35 cellular contexts compared by ENCODE assay signal in the genomic region with DNA sequence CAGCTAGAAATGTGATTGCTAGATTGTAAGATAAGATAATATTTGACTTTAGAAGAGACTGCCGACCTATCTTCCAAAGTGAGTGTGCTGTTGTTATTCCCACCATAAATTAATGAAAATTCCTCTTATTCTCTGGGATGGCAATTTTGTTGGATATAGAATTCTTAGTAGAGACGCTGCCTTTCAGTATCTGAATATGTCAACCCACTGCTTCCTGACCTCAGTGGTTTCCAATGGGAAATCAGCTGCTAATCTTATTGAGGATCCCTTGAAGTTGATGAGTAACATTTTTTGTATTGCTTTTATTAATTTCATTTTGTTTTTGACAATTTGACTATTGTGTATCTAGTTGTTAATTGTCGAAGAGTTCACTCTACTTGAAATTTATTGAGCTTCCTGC.
"Had no signal": no experiment of that assay in that cellular context is flagged by ENCODE, and none has a peak within 500 bp of the region (broad histone marks: within the 10 kb centered on the region; RNA-seq: fewer than 3 reads in every experiment).

No MANE protein-coding gene starts in this region.

- H3K4me3 ChIP-seq: MG63 had no signal

- DNase-seq: Karpas-422, Kasumi-1, KG1, MG63, MM.1S, MV-4-11, NCI-H1048, NCI-H1092, NCI-H1092 treated with DMSO at 0.1 percent for 48 hours, NCI-H1105, NCI-H1105 treated with DMSO at 0.1 percent for 48 hours, NCI-H1417, NCI-H1417 treated with DMSO at 0.1 percent for 48 hours, NCI-H1436, NCI-H1436 treated with DMSO at 0.1 percent for 48 hours, NCI-H146, NCI-H1694, NCI-H1694 treated with DMSO at 0.1 percent for 48 hours, NCI-H187, NCI-H187 treated with DMSO at 0.1 percent for 48 hours, NCI-H1930, NCI-H2029, NCI-H2029 treated with DMSO at 0.1 percent for 48 hours, NCI-H2081, NCI-H2081 treated with DMSO at 0.1 percent for 48 hours, NCI-H2107, NCI-H2171, NCI-H2171 treated with DMSO at 0.1 percent for 48 hours, NCI-H2227 treated with DMSO at 0.1 percent for 48 hours, NCI-H226, NCI-H345, NCI-H446, NCI-H446 treated with DMSO at 0.1 percent for 48 hours, NCI-H510A had no signal

- H3K27ac ChIP-seq: KMS-11 had no signal

- H3K9ac ChIP-seq: KMS-11 had no signal

- H3K4me2 ChIP-seq: KMS-11 had no signal

- H3K36me3 ChIP-seq: MG63 had no signal

- H3K27me3 ChIP-seq: MG63 had no signal

- H3K9me3 ChIP-seq: MG63 had no signal
